ENCODE assay signal across 30 cellular contexts in genomic region chr14:61043506-61043905, GRCh38.
"Had no signal": no experiment of that assay in that cellular context is flagged by ENCODE, and none has a peak within 500 bp of the region (broad histone marks: within the 10 kb centered on the region; RNA-seq: fewer than 3 reads in every experiment).

No MANE protein-coding gene starts in this region.

- H3K4me3 ChIP-seq: adrenal gland, body of pancreas, breast epithelium had no signal

- H3K27ac ChIP-seq: adrenal gland, body of pancreas, brain microvascular endothelial cell, breast epithelium had no signal

- ATAC-seq: activated CD8-positive, alpha-beta T cell treated with anti-CD3 and anti-CD28 coated beads for 36 hours; activated naive CD4-positive, alpha-beta T cell treated with anti-CD3 and anti-CD28 coated beads, Interleukin-2, amount 50 U/mL, for 72 hours; activated T-cell treated with anti-CD3 and anti-CD28 coated beads, Interleukin-2, amount 50 U/mL, for 4 hours; activated T-cell treated with anti-CD3 and anti-CD28 coated beads, Interleukin-2, amount 50 U/mL, for 72 hours; activated T-helper 17 cell treated with anti-CD3 and anti-CD28 coated beads, Interleukin-2, amount 50 U/mL, for 72 hours; body of pancreas had no signal

- H3K27me3 ChIP-seq: adrenal gland, body of pancreas, brain microvascular endothelial cell, breast epithelium had no signal

- H3K4me1 ChIP-seq: adrenal gland, body of pancreas, breast epithelium had no signal

- H3K36me3 ChIP-seq: adrenal gland, brain microvascular endothelial cell, breast epithelium had no signal

- DNase-seq: activated B cell treated with CpG ODN at 0.5 μM for 24 hours; activated CD4-positive, alpha-beta memory T cell treated with anti-CD3 and anti-CD28 coated beads for 36 hours; activated CD4-positive, alpha-beta T cell treated with anti-CD3 and anti-CD28 coated beads for 4 hours; activated CD4-positive, alpha-beta T cell treated with anti-CD3 and anti-CD28 coated beads, Interleukin-2, amount 10 ng/mL, durations not matched to agents 24 days and 14 days; activated CD4-positive, alpha-beta T cell treated with anti-CD3 and anti-CD28 coated beads, Interleukin-2, amount 50 U/mL, for 1 hour; activated CD4-positive, alpha-beta T cell treated with anti-CD3 and anti-CD28 coated beads, Interleukin-2, amount 50 U/mL, for 4 hours; activated CD4-positive, CD25-positive, alpha-beta regulatory T cell treated with anti-CD3 and anti-CD28 coated beads, Interleukin-2, amount 50 U/mL, for 72 hours; activated CD8-positive, alpha-beta memory T cell treated with anti-CD3 and anti-CD28 coated beads, Interleukin-2, amount 50 U/mL, for 4 hours; activated CD8-positive, alpha-beta T cell treated with anti-CD3 and anti-CD28 coated beads for 36 hours; activated effector memory CD4-positive, alpha-beta T cell treated with anti-CD3 and anti-CD28 coated beads, Interleukin-2, amount 50 U/mL, for 16 hours; activated gamma-delta T cell treated with Interleukin-2 at 50 U/mL for 16 hours; activated naive CD4-positive, alpha-beta T cell; activated naive CD4-positive, alpha-beta T cell treated with anti-CD3 and anti-CD28 coated beads for 36 hours; activated naive CD4-positive, alpha-beta T cell treated with anti-CD3 and anti-CD28 coated beads, Interleukin-2, amount 50 U/mL, for 16 hours; activated naive CD8-positive, alpha-beta T cell treated with anti-CD3 and anti-CD28 coated beads for 36 hours; activated T-cell treated with anti-CD3 and anti-CD28 coated beads for 4 hours; activated T-cell treated with anti-CD3 and anti-CD28 coated beads, Interleukin-2, amount 50 U/mL, for 1 hour; activated T-cell treated with anti-CD3 and anti-CD28 coated beads, Interleukin-2, amount 50 U/mL, for 4 hours; activated T-cell treated with anti-CD3 and anti-CD28 coated beads, Interleukin-2, amount 50 U/mL, for 72 hours; adrenal gland; amniotic stem cell; aorta; body of pancreas; brain microvascular endothelial cell; central memory CD4-positive, alpha-beta T cell; T-helper 2 cell; T-helper 9 cell had no signal

- H3K9me3 ChIP-seq: adrenal gland, body of pancreas, breast epithelium had no signal
